ENCODE assay signal across 1 cellular context in the genomic region with DNA sequence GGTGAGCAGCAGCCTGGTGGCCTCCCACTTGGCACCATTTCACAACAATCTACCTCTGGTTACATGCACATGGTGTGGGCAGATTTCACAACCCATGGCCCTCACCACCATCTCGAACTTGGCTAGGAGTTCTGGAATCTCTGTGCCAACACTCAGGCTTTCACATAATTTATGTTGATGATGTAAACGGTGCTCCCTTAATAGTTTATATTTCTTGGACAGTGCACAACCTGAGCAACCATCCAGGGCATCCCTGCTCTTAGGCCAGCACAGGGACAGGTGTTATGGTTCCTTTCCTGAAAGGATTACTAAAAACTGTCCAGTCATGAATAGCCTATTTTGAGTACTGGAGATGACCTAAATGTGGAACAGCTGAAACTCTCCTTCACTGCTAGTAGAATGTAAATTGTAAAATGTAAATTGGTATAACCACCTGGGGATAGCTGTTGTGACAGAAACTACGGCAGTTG.
TF ChIP-seq lines count a peak whose summit lies in the region.

No MANE protein-coding gene starts in this region.

TF ChIP-seq in GM12878, 131 proteins besides CTCF, POLR2A, EP300 and RAD21:
- TF ChIP-seq MEF2A (IDR thresholded peaks at IDR 0.05; ENCODE audit: insufficient read depth, low read depth, low read length) (0 out of 2 replicates have a peak, but pooled peaks have one; percentile 44), ASH2L (IDR thresholded peaks at IDR 0.05; ENCODE audit: borderline replicate concordance, low read depth) (no peak), SMARCA5 (IDR thresholded peaks at IDR 0.05) (peak; percentile 83; the same call in 1 of the 2 replicates), CREB1 (IDR thresholded peaks at IDR 0.05; ENCODE audit: low read depth) (no peak), EED (IDR thresholded peaks at IDR 0.05; ENCODE audit: low read depth) (peak; percentile 60; the same call in 1 of the 2 replicates), SRF (IDR thresholded peaks at IDR 0.05; ENCODE audit: low read depth in 2 of 2, low read length in 2 of 2) (0 out of 4 replicates have a peak, but pooled peaks of 1 of the 2 experiments have one; percentile 19)
- TF ChIP-seq, protein P1, sequence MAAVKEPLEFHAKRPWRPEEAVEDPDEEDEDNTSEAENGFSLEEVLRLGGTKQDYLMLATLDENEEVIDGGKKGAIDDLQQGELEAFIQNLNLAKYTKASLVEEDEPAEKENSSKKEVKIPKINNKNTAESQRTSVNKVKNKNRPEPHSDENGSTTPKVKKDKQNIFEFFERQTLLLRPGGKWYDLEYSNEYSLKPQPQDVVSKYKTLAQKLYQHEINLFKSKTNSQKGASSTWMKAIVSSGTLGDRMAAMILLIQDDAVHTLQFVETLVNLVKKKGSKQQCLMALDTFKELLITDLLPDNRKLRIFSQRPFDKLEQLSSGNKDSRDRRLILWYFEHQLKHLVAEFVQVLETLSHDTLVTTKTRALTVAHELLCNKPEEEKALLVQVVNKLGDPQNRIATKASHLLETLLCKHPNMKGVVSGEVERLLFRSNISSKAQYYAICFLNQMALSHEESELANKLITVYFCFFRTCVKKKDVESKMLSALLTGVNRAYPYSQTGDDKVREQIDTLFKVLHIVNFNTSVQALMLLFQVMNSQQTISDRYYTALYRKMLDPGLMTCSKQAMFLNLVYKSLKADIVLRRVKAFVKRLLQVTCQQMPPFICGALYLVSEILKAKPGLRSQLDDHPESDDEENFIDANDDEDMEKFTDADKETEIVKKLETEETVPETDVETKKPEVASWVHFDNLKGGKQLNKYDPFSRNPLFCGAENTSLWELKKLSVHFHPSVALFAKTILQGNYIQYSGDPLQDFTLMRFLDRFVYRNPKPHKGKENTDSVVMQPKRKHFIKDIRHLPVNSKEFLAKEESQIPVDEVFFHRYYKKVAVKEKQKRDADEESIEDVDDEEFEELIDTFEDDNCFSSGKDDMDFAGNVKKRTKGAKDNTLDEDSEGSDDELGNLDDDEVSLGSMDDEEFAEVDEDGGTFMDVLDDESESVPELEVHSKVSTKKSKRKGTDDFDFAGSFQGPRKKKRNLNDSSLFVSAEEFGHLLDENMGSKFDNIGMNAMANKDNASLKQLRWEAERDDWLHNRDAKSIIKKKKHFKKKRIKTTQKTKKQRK (IDR thresholded peaks at IDR 0.05; ENCODE audit: low read depth, low read length): 0 out of 2 replicates have a peak, but pooled peaks have one; percentile 17
TF ChIP-seq in GM12878: peak in this region for 5.
